24 cellular contexts compared by ENCODE assay signal in genomic region chr17:41750866-41751265, GRCh38. TPM values are rescaled to one million over a fixed set of nuclear protein-coding genes. Genes with fewer than 3 reads are reported as not detected.
DNase-seq lines count a peak whose midpoint lies in the region; ATAC-seq, FAIRE-seq and TF ChIP-seq lines count a peak whose summit lies in the region.
"Had no signal": no experiment of that assay in that cellular context is flagged by ENCODE, and none has a peak within 500 bp of the region (broad histone marks: within the 10 kb centered on the region; RNA-seq: fewer than 3 reads in every experiment).

No MANE protein-coding gene starts in this region.

- no peaks in the 10 kb centered on the region for H3K79me2 ChIP-seq in osteoblast (ENCODE audit: insufficient read depth, low read length)

- H3K27me3 ChIP-seq in osteoblast (ENCODE audit: insufficient read depth, low read length), result peaks cover 6% of the 10 kb centered on the region

- no peak for ATAC-seq in GM18867 (IDR thresholded peaks at IDR 0.05; ENCODE audit: unreplicated experiment)
- ATAC-seq: T-cell had no signal

- H3K4me1 ChIP-seq in osteoblast (ENCODE audit: insufficient read depth, low read length) (no peaks in the 10 kb centered on the region), kidney (ENCODE audit: control insufficient read depth in 1 of 2, insufficient read depth in 1 of 2, low read depth in 1 of 2, low read length in 2 of 2) (peaks cover 0 to 3% of the 10 kb centered on the region in 2 donors)
- H3K4me1 ChIP-seq: A549, HAP-1 had no signal

- intact Hi-C loops in kidney (cut with DNase I), result no loop called here

- no peak overlapping the region for H3K9ac ChIP-seq in kidney (ENCODE audit: low read length in 2 of 2)
- H3K9ac ChIP-seq: KMS-11 had no signal

- H3K4me3 ChIP-seq in osteoblast (ENCODE audit: insufficient read depth, low read length) (no peak overlapping the region), kidney (ENCODE audit: low read length in 2 of 2) (no peak overlapping the region)
- H3K4me3 ChIP-seq: A549, HAP-1 had no signal

- no peaks in the 10 kb centered on the region for H4K20me1 ChIP-seq in osteoblast (ENCODE audit: insufficient read depth, low read length)

- H3K9me3 ChIP-seq in osteoblast (ENCODE audit: low read depth, low read length) (no peaks in the 10 kb centered on the region), kidney (ENCODE audit: control insufficient read depth in 1 of 2, low read length in 2 of 2) (no peaks in the 10 kb centered on the region)
- H3K9me3 ChIP-seq: A549, HAP-1 had no signal

- peak; percentile 70 for DNase-seq in DMS 273 (lab: John Stamatoyannopoulos, UW; ENCODE audit: unreplicated experiment)
- peak; percentile 67 for DNase-seq in NCI-H524 treated with DMSO at 0.1 percent for 48 hours (lab: John Stamatoyannopoulos, UW)
- peak; percentile 58 for DNase-seq in cerebellar cortex (ENCODE audit: low spot score)
- peak; percentile 27 for DNase-seq in osteoblast (ENCODE audit: insufficient read length, low spot score, missing footprints)
- DNase-seq in activated CD4-positive, alpha-beta T cell treated with anti-CD3 and anti-CD28 coated beads, Interleukin-2, amount 50 U/mL, for 4 hours, result no peak
- no peak for DNase-seq in kidney
- DNase-seq: AML-193; CD4-positive, alpha-beta memory T cell; GOT3; MM.1S; NCI-H2029; NCI-H2227 treated with DMSO at 0.1 percent for 48 hours; NCI-H748 treated with DMSO at 0.1 percent for 48 hours; RPMI8226; SHP77; T-cell had no signal

- no peak overlapping the region for H3K4me2 ChIP-seq in osteoblast (ENCODE audit: insufficient read depth, low read length)
- H3K4me2 ChIP-seq: A549, KMS-11 had no signal

- TF ChIP-seq CTCF in osteoblast (IDR thresholded peaks at IDR 0.05; ENCODE audit: extremely low read depth, low read depth, low read length) (no peak), kidney (IDR thresholded peaks at IDR 0.05; ENCODE audit: borderline replicate concordance, extremely low read depth, insufficient read depth) (no peak)

- H3K27ac ChIP-seq in osteoblast (ENCODE audit: low read depth, low read length), result no peak overlapping the region
- H3K27ac ChIP-seq in kidney (ENCODE audit: low read depth in 2 of 2, low read length in 2 of 2), result no peak overlapping the region
- H3K27ac ChIP-seq: A549, KMS-11 had no signal

- no peaks in the 10 kb centered on the region for H3K36me3 ChIP-seq in osteoblast (ENCODE audit: insufficient read depth, low read length)
- H3K36me3 ChIP-seq in kidney (ENCODE audit: control insufficient read depth in 1 of 2, insufficient read depth in 2 of 2, low read length in 2 of 2), result peaks cover 4 to 16% of the 10 kb centered on the region in 2 donors

- no peak for FAIRE-seq in kidney (lab: Jason Lieb, UNC)
- FAIRE-seq: A549, G401.6 had no signal

- no peak overlapping the region for H2AFZ ChIP-seq in osteoblast (ENCODE audit: low read length)

RNA-seq across cellular contexts. Expression of gene HAP1, which starts 16.4 kb away (rescaled TPM):
- total RNA-seq in osteoblast (under 0.01 TPM in 1 of 2 replicates, not detected in the other), kidney (1.3 TPM)
- polyA plus RNA-seq in kidney (ENCODE audit: insufficient read depth, low read depth, low replicate concordance), result 0.99 TPM
- polyA plus RNA-seq: CD4-positive, alpha-beta memory T cell; IgD-negative memory B cell had no signal

RNA-seq across cellular contexts. Expression of gene JUP, which starts 35.6 kb away (rescaled TPM):
- total RNA-seq in osteoblast, result 18.0 and 24.2 TPM in 2 replicates
- 223 TPM for total RNA-seq in kidney
- polyA plus RNA-seq in kidney (ENCODE audit: insufficient read depth, low read depth, low replicate concordance), result 148 TPM

RNA-seq across cellular contexts. Expression of gene GAST, which starts 38.7 kb away (rescaled TPM):
- total RNA-seq in osteoblast (not detected in 2 replicates), kidney (not detected)
- polyA plus RNA-seq in kidney (ENCODE audit: insufficient read depth, low read depth, low replicate concordance), result not detected
- total RNA-seq: CD4-positive, alpha-beta memory T cell; NCI-H460; SK-MEL-5; T-cell had no signal
- polyA plus RNA-seq: A549; CD4-positive, alpha-beta memory T cell; IgD-negative memory B cell had no signal

Comparison
In these comparisons a context has a peak if more than half of its experiments do, and no peak if none do; other contexts are left out.
1. DNase-seq: peak in DMS 273 (single experiment), NCI-H524 treated with DMSO at 0.1 percent for 48 hours (single experiment), cerebellar cortex (single experiment) and osteoblast (single experiment); none in activated CD4-positive, alpha-beta T cell treated with anti-CD3 and anti-CD28 coated beads, Interleukin-2, amount 50 U/mL, for 4 hours (0 of 2) and kidney (single experiment).